Comparison of ENCODE assay signal across 8 cellular contexts in the genomic region with DNA sequence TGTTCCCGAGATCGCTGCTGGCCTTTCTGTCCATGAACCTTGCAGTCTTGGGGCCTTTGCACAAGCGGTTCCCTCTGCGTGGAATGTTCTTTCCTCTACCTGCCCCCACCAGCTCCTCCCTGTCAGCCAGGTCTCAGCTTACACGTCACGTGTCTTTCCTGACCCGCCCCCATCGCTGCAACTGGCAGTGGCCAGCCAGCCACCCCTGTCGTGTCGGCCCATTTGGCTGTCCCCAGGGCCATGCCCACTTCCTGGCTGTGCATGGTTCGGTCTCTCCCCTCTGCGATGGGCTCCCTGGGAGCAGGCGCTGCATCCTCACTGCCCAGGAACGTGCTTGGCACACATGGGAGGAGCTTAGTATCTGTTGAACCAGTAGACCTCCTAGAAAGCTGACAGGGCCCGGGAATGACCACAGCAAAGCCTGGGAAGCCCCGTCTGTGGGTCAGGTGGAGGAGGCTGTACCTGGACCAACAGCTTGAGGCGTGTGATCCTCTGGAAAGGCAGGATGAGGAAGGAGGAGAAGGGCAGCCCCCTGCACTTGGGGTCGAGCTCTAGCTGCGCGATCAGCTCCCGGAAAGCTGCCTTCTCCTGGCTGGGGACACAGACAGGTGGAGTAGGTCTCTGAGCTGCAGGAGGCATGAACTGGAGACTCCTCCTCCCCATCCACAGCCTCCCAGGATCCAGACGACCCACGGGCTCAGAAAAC. TPM values are rescaled to one million over a fixed set of nuclear protein-coding genes. Genes with fewer than 3 reads are reported as not detected.
DNase-seq lines count a peak whose midpoint lies in the region; ATAC-seq and TF ChIP-seq lines count a peak whose summit lies in the region.

No MANE protein-coding gene starts in this region.

- no peaks in the 10 kb centered on the region for H3K27me3 ChIP-seq in kidney epithelial cell (ENCODE audit: control insufficient read depth, insufficient read depth, low read length)

- peak; percentile 43; the same call in 1 of the 2 replicates for TF ChIP-seq RAD21 in Ishikawa (IDR thresholded peaks at IDR 0.05; ENCODE audit: low read depth)

- peak overlapping the region; percentile 74 for H3K27ac ChIP-seq in 22Rv1

- H3K4me3 ChIP-seq in kidney epithelial cell (ENCODE audit: low read depth, low read length): no peak overlapping the region

- ATAC-seq in GM21576 (IDR thresholded peaks at IDR 0.05; ENCODE audit: unreplicated experiment): no peak

- H3K36me3 ChIP-seq in kidney epithelial cell (ENCODE audit: control insufficient read depth, insufficient read depth, low read length): no peaks in the 10 kb centered on the region

- DNase-seq in amniotic epithelial cell (ENCODE audit: low read depth) (peak; percentile 37), kidney epithelial cell (ENCODE audit: low read depth) (peak; percentile 45), GM10266 (ENCODE audit: extremely low spot score) (no peak), amniotic stem cell (lab: John Stamatoyannopoulos, UW) (no peak), mesenteric fat pad (ENCODE audit: low spot score) (no peak)

- TF ChIP-seq EP300 in Ishikawa (IDR thresholded peaks at IDR 0.05; ENCODE audit: borderline replicate concordance): peak; percentile 81

- TF ChIP-seq CTCF in 22Rv1 (IDR thresholded peaks at IDR 0.05) (no peak), kidney epithelial cell (IDR thresholded peaks at IDR 0.05; ENCODE audit: insufficient read depth, low read length, poor library complexity, severe bottlenecking) (no peak), GM10266 (IDR thresholded peaks at IDR 0.05; ENCODE audit: control insufficient read depth, insufficient read depth, low read depth, missing control alignments) (no peak)

TF ChIP-seq in Ishikawa, 13 proteins besides CTCF, POLR2A, EP300 and RAD21:
- TF ChIP-seq TCF12 (IDR thresholded peaks at IDR 0.05; ENCODE audit: low read depth) (peak; percentile 85), TAF1 (IDR thresholded peaks at IDR 0.05; ENCODE audit: low read depth) (no peak; the same call in 1 of the 2 replicates), EGR1 (IDR thresholded peaks at IDR 0.05) (0 out of 2 replicates have a peak, but pooled peaks have one; percentile 13), YY1 (IDR thresholded peaks at IDR 0.05; ENCODE audit: low read depth) (peak; percentile 65; the same call in 1 of the 2 replicates), CEBPB (IDR thresholded peaks at IDR 0.05) (no peak; the same call in 1 of the 2 replicates), NFIC (IDR thresholded peaks at IDR 0.05) (peak; percentile 58), TEAD4 (IDR thresholded peaks at IDR 0.05) (peak; percentile 88), ZBTB7A (IDR thresholded peaks at IDR 0.05; ENCODE audit: low read depth) (0 out of 2 replicates have a peak, but pooled peaks have one; percentile 47), CREB1 (IDR thresholded peaks at IDR 0.05; ENCODE audit: low read depth) (no peak), FOXM1 (IDR thresholded peaks at IDR 0.05; ENCODE audit: borderline replicate concordance, low read depth) (no peak)
- TF ChIP-seq, protein P1, sequence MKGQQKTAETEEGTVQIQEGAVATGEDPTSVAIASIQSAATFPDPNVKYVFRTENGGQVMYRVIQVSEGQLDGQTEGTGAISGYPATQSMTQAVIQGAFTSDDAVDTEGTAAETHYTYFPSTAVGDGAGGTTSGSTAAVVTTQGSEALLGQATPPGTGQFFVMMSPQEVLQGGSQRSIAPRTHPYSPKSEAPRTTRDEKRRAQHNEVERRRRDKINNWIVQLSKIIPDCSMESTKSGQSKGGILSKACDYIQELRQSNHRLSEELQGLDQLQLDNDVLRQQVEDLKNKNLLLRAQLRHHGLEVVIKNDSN (IDR thresholded peaks at IDR 0.05): peak; percentile 96
- TF ChIP-seq, protein P2, sequence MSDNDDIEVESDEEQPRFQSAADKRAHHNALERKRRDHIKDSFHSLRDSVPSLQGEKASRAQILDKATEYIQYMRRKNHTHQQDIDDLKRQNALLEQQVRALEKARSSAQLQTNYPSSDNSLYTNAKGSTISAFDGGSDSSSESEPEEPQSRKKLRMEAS (IDR thresholded peaks at IDR 0.05): peak; percentile 88
- TF ChIP-seq, protein P3, sequence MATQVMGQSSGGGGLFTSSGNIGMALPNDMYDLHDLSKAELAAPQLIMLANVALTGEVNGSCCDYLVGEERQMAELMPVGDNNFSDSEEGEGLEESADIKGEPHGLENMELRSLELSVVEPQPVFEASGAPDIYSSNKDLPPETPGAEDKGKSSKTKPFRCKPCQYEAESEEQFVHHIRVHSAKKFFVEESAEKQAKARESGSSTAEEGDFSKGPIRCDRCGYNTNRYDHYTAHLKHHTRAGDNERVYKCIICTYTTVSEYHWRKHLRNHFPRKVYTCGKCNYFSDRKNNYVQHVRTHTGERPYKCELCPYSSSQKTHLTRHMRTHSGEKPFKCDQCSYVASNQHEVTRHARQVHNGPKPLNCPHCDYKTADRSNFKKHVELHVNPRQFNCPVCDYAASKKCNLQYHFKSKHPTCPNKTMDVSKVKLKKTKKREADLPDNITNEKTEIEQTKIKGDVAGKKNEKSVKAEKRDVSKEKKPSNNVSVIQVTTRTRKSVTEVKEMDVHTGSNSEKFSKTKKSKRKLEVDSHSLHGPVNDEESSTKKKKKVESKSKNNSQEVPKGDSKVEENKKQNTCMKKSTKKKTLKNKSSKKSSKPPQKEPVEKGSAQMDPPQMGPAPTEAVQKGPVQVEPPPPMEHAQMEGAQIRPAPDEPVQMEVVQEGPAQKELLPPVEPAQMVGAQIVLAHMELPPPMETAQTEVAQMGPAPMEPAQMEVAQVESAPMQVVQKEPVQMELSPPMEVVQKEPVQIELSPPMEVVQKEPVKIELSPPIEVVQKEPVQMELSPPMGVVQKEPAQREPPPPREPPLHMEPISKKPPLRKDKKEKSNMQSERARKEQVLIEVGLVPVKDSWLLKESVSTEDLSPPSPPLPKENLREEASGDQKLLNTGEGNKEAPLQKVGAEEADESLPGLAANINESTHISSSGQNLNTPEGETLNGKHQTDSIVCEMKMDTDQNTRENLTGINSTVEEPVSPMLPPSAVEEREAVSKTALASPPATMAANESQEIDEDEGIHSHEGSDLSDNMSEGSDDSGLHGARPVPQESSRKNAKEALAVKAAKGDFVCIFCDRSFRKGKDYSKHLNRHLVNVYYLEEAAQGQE (IDR thresholded peaks at IDR 0.05; ENCODE audit: low read depth): no peak

RNA-seq across cellular contexts. Expression of a gene that starts 21.0 kb away (rescaled TPM):
- total RNA-seq in kidney epithelial cell: 2.5 and 3.4 TPM in 2 replicates
- total RNA-seq in mesenteric fat pad: 0.64 TPM

Comparison
In these comparisons a context has a peak if more than half of its experiments do, and no peak if none do; other contexts are left out.
1. DNase-seq: peak in amniotic epithelial cell (single experiment) and kidney epithelial cell (single experiment); none in GM10266 (single experiment), amniotic stem cell (single experiment) and mesenteric fat pad (single experiment).